In the genomic region with DNA sequence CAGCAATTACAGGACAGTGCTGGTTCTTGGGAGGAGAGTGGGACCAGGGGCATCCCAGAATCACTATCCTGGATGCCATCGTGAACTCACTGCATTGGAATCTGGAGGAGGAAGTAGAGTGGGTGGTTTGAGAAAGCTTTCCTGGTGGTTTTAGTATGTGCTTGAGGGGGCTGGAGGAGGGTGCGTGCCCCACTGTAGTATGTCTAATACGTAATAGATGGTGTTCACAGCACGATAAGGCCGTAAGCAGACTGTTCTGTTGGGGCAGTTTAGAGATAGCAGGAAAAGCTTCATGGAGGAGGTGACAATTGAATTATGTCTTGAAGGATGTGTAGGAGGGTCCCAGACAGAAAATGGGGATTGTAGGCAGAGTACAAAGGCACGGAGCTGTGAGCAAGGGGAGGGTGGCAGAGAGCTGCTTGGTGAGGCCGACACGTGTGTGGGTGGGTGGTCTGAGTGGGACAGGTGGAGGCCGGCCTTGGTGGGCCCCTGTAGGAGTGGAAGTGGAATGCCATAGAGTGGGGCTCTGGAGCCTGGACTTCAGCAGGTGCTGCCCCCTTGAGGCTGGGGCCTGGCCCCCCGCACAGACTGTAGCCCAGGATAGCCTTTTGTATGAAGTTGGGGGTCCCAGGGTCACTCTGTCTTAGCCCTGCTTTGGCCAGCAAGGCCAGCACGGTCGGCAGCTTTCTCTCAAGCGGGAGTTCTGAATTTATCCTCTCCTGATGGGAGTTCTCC, we compare ENCODE assay signal across 9 cellular contexts. TPM values are rescaled to one million over a fixed set of nuclear protein-coding genes. Genes with fewer than 3 reads are reported as not detected.
DNase-seq lines count a peak whose midpoint lies in the region; ATAC-seq and TF ChIP-seq lines count a peak whose summit lies in the region.
"Had no signal": no experiment of that assay in that cellular context is flagged by ENCODE, and none has a peak within 500 bp of the region (broad histone marks: within the 10 kb centered on the region; RNA-seq: fewer than 3 reads in every experiment).

No MANE protein-coding gene starts in this region.

- H3K4me3 ChIP-seq in HEK293 (ENCODE audit: low read depth, low read length) (no peak overlapping the region), right lobe of liver (no peak overlapping the region)

- no peaks in the 10 kb centered on the region for H3K27me3 Mint-ChIP-seq in glutamatergic neuron (ENCODE audit: unreplicated experiment)

- ATAC-seq in right lobe of liver (peak in 3 of 4 donors; percentile 18 to 35 (median 25)), GM18520 (IDR thresholded peaks at IDR 0.05; ENCODE audit: unreplicated experiment) (no peak)

- H3K27ac ChIP-seq in HEK293 (ENCODE audit: extremely low read depth, low read depth, low read length) (no peak overlapping the region), right lobe of liver (peak overlapping the region in 1 of 3 donors; percentile 44)

- peaks cover 2% of the 10 kb centered on the region for H3K9me3 Mint-ChIP-seq in glutamatergic neuron (ENCODE audit: unreplicated experiment)

- peak; percentile 43 for DNase-seq in AG20443 (ENCODE audit: low spot score)
- peak; percentile 45 for DNase-seq in astrocyte of the hippocampus (ENCODE audit: low read depth, low spot score)
- DNase-seq in right lobe of liver: no peak
- DNase-seq in T-helper 9 cell: no peak
- DNase-seq in NCI-H526 (lab: John Stamatoyannopoulos, UW): no peak
- no peak for DNase-seq in glutamatergic neuron
- DNase-seq: NCI-H510A had no signal

- TF ChIP-seq POLR2A in right lobe of liver (IDR thresholded peaks at IDR 0.05): no peak

- peaks cover 3% of the 10 kb centered on the region; the same call in 1 of the 2 replicates for H3K4me1 ChIP-seq in HEK293 (ENCODE audit: control insufficient read depth, insufficient read depth, low read length)
- peaks cover 0 to 55% (median 11%) of the 10 kb centered on the region in 4 donors for H3K4me1 ChIP-seq in right lobe of liver

- H3K9me3 ChIP-seq in HEK293 (ENCODE audit: control insufficient read depth, insufficient read depth, low read depth, low read length) (no peaks in the 10 kb centered on the region), right lobe of liver (no peaks in the 10 kb centered on the region)

- intact Hi-C loops in right lobe of liver (cut with DNase I): no loop called here

- POLR2A ChIA-PET in HEK293 (lab: Yijun Ruan, JAX): no interaction called here

- no peak overlapping the region for H3K27ac Mint-ChIP-seq in glutamatergic neuron (ENCODE audit: unreplicated experiment)

- WGBS in right lobe of liver (ENCODE audit: insufficient coverage, low coverage, low lambda C conversion rate, missing lambda C conversion rate): 82% methylated on average over 8 of the region's 13 CpGs

- H3K27me3 ChIP-seq in right lobe of liver: no peaks in the 10 kb centered on the region

- CTCF ChIA-PET in HEK293 (lab: Yijun Ruan, JAX): interaction anchor here (0.5 to 2.0 kb wide), 26 partner anchors 8 to 720 kb away, joined by 3 to 7 read pairs (median 3); a partner anchor contains a TSS

- no peaks in the 10 kb centered on the region for H3K36me3 Mint-ChIP-seq in glutamatergic neuron (ENCODE audit: unreplicated experiment)

- no peaks in the 10 kb centered on the region for H3K36me3 ChIP-seq in HEK293 (ENCODE audit: control insufficient read depth in 2 of 2, insufficient read depth in 1 of 2, low read length in 2 of 2)
- H3K36me3 ChIP-seq in right lobe of liver: peaks cover 0 to 82% (median 39%) of the 10 kb centered on the region in 4 donors

- TF ChIP-seq CTCF in HEK293 (tag by site-specific recombination; IDR thresholded peaks at IDR 0.05) (0 out of 2 replicates have a peak, but pooled peaks have one; percentile 12), right lobe of liver (IDR thresholded peaks at IDR 0.05) (peak in 3 of 4 donors; percentile 12 to 39 (median 32)), glutamatergic neuron (IDR thresholded peaks at IDR 0.05; ENCODE audit: partially characterized antibody, unreplicated experiment) (no peak)

- no peaks in the 10 kb centered on the region for H3K4me1 Mint-ChIP-seq in glutamatergic neuron (ENCODE audit: low read depth, unreplicated experiment)

- no peak overlapping the region for H3K4me3 Mint-ChIP-seq in glutamatergic neuron (ENCODE audit: unreplicated experiment)

TF ChIP-seq in HEK293, 187 proteins besides CTCF, POLR2A, EP300 and RAD21:
- TF ChIP-seq ZFP69B (tag by site-specific recombination; IDR thresholded peaks at IDR 0.05) (0 out of 2 replicates have a peak, but pooled peaks have one; percentile 37), ZBTB8A (tag by site-specific recombination; IDR thresholded peaks at IDR 0.05) (no peak), ZNF747 (tag by site-specific recombination; IDR thresholded peaks at IDR 0.05) (no peak), ZNF302 (tag by site-specific recombination; IDR thresholded peaks at IDR 0.05; ENCODE audit: low read depth) (no peak), EGR2 (tag by site-specific recombination; IDR thresholded peaks at IDR 0.05; ENCODE audit: low read depth) (peak; percentile 100), ZNF157 (tag by site-specific recombination; IDR thresholded peaks at IDR 0.05) (no peak), GLIS2 (tag by site-specific recombination; IDR thresholded peaks at IDR 0.05) (peak; percentile 51; the same call in 1 of the 2 replicates), ZFHX2 (tag by site-specific recombination; conservative IDR thresholded peaks at IDR 0.05) (peak; percentile 100)
- TF ChIP-seq, protein P1, sequence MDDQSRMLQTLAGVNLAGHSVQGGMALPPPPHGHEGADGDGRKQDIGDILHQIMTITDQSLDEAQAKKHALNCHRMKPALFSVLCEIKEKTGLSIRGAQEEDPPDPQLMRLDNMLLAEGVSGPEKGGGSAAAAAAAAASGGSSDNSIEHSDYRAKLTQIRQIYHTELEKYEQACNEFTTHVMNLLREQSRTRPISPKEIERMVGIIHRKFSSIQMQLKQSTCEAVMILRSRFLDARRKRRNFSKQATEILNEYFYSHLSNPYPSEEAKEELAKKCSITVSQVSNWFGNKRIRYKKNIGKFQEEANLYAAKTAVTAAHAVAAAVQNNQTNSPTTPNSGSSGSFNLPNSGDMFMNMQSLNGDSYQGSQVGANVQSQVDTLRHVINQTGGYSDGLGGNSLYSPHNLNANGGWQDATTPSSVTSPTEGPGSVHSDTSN (CRISPR knock-in tag; IDR thresholded peaks at IDR 0.05): no peak
- TF ChIP-seq, protein P2, sequence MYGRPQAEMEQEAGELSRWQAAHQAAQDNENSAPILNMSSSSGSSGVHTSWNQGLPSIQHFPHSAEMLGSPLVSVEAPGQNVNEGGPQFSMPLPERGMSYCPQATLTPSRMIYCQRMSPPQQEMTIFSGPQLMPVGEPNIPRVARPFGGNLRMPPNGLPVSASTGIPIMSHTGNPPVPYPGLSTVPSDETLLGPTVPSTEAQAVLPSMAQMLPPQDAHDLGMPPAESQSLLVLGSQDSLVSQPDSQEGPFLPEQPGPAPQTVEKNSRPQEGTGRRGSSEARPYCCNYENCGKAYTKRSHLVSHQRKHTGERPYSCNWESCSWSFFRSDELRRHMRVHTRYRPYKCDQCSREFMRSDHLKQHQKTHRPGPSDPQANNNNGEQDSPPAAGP (tag by site-specific recombination; IDR thresholded peaks at IDR 0.05): no peak
- TF ChIP-seq, protein P3, sequence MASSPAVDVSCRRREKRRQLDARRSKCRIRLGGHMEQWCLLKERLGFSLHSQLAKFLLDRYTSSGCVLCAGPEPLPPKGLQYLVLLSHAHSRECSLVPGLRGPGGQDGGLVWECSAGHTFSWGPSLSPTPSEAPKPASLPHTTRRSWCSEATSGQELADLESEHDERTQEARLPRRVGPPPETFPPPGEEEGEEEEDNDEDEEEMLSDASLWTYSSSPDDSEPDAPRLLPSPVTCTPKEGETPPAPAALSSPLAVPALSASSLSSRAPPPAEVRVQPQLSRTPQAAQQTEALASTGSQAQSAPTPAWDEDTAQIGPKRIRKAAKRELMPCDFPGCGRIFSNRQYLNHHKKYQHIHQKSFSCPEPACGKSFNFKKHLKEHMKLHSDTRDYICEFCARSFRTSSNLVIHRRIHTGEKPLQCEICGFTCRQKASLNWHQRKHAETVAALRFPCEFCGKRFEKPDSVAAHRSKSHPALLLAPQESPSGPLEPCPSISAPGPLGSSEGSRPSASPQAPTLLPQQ (tag by site-specific recombination; IDR thresholded peaks at IDR 0.05): peak; percentile 49; the same call in 1 of the 2 replicates
- TF ChIP-seq, protein P4, sequence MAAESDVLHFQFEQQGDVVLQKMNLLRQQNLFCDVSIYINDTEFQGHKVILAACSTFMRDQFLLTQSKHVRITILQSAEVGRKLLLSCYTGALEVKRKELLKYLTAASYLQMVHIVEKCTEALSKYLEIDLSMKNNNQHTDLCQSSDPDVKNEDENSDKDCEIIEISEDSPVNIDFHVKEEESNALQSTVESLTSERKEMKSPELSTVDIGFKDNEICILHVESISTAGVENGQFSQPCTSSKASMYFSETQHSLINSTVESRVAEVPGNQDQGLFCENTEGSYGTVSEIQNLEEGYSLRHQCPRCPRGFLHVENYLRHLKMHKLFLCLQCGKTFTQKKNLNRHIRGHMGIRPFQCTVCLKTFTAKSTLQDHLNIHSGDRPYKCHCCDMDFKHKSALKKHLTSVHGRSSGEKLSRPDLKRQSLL (tag by site-specific recombination; IDR thresholded peaks at IDR 0.05): no peak

RNA-seq across cellular contexts. Expression of a gene that starts 37.0 kb away (rescaled TPM):
- 100 to 1,000 TPM in 2 of 6 experiments, 10 to 100 TPM in 4; 32.2 to 145 (median 68.2) TPM for total RNA-seq in right lobe of liver
- total RNA-seq in glutamatergic neuron (ENCODE audit: unreplicated experiment): 1.6 TPM

RNA-seq across cellular contexts. Expression of a gene that starts 59.8 kb away (rescaled TPM):
- total RNA-seq in right lobe of liver: 1 to 10 TPM in 5 of 6 experiments, under 1 TPM in 1; 0.92 to 2.2 (median 1.4) TPM
- not detected for total RNA-seq in glutamatergic neuron (ENCODE audit: unreplicated experiment)

Comparison
In these comparisons a context has a peak if more than half of its experiments do, and no peak if none do; other contexts are left out.
1. DNase-seq: peak in AG20443 (single experiment) and astrocyte of the hippocampus (single experiment); none in right lobe of liver (0 of 3), T-helper 9 cell (single experiment), NCI-H526 (0 of 2) and glutamatergic neuron (single experiment).
2. RNA of a gene that starts 37.0 kb away (total RNA-seq): 32.2 to 145 TPM in right lobe of liver; 1.6 TPM in glutamatergic neuron (single experiment); every median in the first group is over 10 times any median in the second.